In the genomic region with DNA sequence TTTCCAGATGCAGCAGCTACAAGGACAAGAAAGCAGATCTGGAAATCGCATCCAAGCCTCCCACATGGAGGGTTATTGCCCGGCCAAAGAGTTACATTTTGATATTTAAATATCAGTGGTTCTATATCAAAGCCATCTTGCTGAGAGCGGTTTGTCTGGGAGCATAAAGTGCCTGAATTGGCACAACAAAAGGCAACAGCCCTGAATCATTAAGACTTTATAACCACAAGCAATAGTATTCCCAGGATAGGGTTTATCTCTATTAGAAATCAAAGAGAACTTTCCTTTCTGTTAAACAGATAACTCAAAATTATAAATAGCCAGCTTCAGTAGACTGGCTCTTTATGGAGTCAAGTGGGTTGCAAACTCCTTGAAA, we compare ENCODE assay signal across 15 cellular contexts.
DNase-seq lines count a peak whose midpoint lies in the region; ATAC-seq and TF ChIP-seq lines count a peak whose summit lies in the region.
"Had no signal": no experiment of that assay in that cellular context is flagged by ENCODE, and none has a peak within 500 bp of the region (broad histone marks: within the 10 kb centered on the region; RNA-seq: fewer than 3 reads in every experiment).

No MANE protein-coding gene starts in this region.

- ATAC-seq in SK-N-SH treated with all-trans-retinoic acid at 6 μM for 48 hours, result peak; percentile 87
- ATAC-seq: HepG2 had no signal

- peak overlapping the region; percentile 21 for H3K27ac Mint-ChIP-seq in type B pancreatic cell

- H3K9me3 ChIP-seq in HUES48 (ENCODE audit: control insufficient read depth, insufficient read depth, low read length) (no peaks in the 10 kb centered on the region), iPS-20b (ENCODE audit: insufficient read depth, low read depth, low read length) (no peaks in the 10 kb centered on the region), sigmoid colon (no peaks in the 10 kb centered on the region)

- 44 to 45% methylated on average over 3 of the region's 3 CpGs for WGBS in sigmoid colon, 2 donors

- no peak for TF ChIP-seq EP300 in sigmoid colon (IDR thresholded peaks at IDR 0.05)

- H3K27me3 ChIP-seq in HUES48 (ENCODE audit: control insufficient read depth, insufficient read depth, low read length) (no peaks in the 10 kb centered on the region), iPS-20b (ENCODE audit: insufficient read depth, low read length) (no peaks in the 10 kb centered on the region), sigmoid colon (no peaks in the 10 kb centered on the region)

- H3K4me1 ChIP-seq in HUES48 (ENCODE audit: control insufficient read depth, insufficient read depth, low read length) (peaks cover 44% of the 10 kb centered on the region), iPS-20b (ENCODE audit: insufficient read depth, low read length) (peaks cover 29% of the 10 kb centered on the region; the same call in 1 of the 2 replicates), sigmoid colon (peaks cover 0 to 31% (median 16%) of the 10 kb centered on the region in 4 donors)

- peaks cover 4% of the 10 kb centered on the region for H3K36me3 Mint-ChIP-seq in type B pancreatic cell

- H3K9ac ChIP-seq in HUES48 (ENCODE audit: low read depth, low read length) (no peak overlapping the region), iPS-20b (ENCODE audit: low read depth, low read length) (peak overlapping the region; percentile 32; the same call in 1 of the 2 replicates)

- H3K4me3 Mint-ChIP-seq in type B pancreatic cell, result no peak overlapping the region

- DNase-seq in type B pancreatic cell (ENCODE audit: extremely low spot score, unreplicated experiment), result no peak
- DNase-seq in globus pallidus (ENCODE audit: low spot score), result no peak
- DNase-seq in sigmoid colon, result no peak
- no peak for DNase-seq in NCI-H1930 (lab: John Stamatoyannopoulos, UW)
- DNase-seq: KG1; NCI-H1436; NCI-H2029 treated with DMSO at 0.1 percent for 48 hours; NCI-H226; NCI-H526 treated with DMSO at 0.1 percent for 48 hours; NK-92 treated with Interleukin-12 subunit alpha and Interleukin-12 subunit beta, amount 100 ng/mL, for 24 hours; SHP77 treated with DMSO at 0.1 percent for 48 hours had no signal

- no peak for TF ChIP-seq POLR2A in sigmoid colon (IDR thresholded peaks at IDR 0.05)

- H3K9me3 Mint-ChIP-seq in type B pancreatic cell, result no peaks in the 10 kb centered on the region

- H3K27ac ChIP-seq in HUES48 (ENCODE audit: low read depth, low read length) (peak overlapping the region; percentile 75), iPS-20b (ENCODE audit: low read length) (no peak overlapping the region), sigmoid colon (no peak overlapping the region)

- peaks cover 22% of the 10 kb centered on the region for H3K4me1 Mint-ChIP-seq in type B pancreatic cell (ENCODE audit: unreplicated experiment)

- intact Hi-C loops in sigmoid colon (cut with DNase I), result no loop called here

- peak overlapping the region; percentile 41 for H3K4me3 ChIP-seq in HUES48 (ENCODE audit: low read depth, low read length)
- peak overlapping the region; percentile 58; the same call in 1 of the 2 replicates for H3K4me3 ChIP-seq in iPS-20b (ENCODE audit: low read length)
- no peak overlapping the region for H3K4me3 ChIP-seq in sigmoid colon

- H3K36me3 ChIP-seq in HUES48 (ENCODE audit: control insufficient read depth, insufficient read depth, low read length) (no peaks in the 10 kb centered on the region), iPS-20b (ENCODE audit: insufficient read depth, low read depth, low read length) (no peaks in the 10 kb centered on the region), sigmoid colon (no peaks in the 10 kb centered on the region)

- TF ChIP-seq CTCF in type B pancreatic cell (conservative IDR thresholded peaks at IDR 0.05), result no peak
- TF ChIP-seq CTCF in sigmoid colon (IDR thresholded peaks at IDR 0.05), result no peak

- no peaks in the 10 kb centered on the region for H3K27me3 Mint-ChIP-seq in type B pancreatic cell

TF ChIP-seq in SK-N-SH treated with all-trans-retinoic acid at 6 μM for 48 hours, 23 proteins besides CTCF, POLR2A, EP300 and RAD21:
- no peak for TF ChIP-seq ZFP30 (CRISPR knock-in tag; IDR thresholded peaks at IDR 0.05)
- TF ChIP-seq ESRRG (CRISPR knock-in tag; IDR thresholded peaks at IDR 0.05), result no peak

Comparison
In these comparisons a context has a peak if more than half of its experiments do, and no peak if none do; other contexts are left out.
1. H3K4me3 ChIP-seq: peak in HUES48 (single experiment) and iPS-20b (single experiment); none in sigmoid colon (0 of 4).